8 cellular contexts compared by ENCODE assay signal in genomic region chr6:28941681-28942448, GRCh38. TPM values are rescaled to one million over a fixed set of nuclear protein-coding genes. Genes with fewer than 3 reads are reported as not detected.
DNase-seq lines count a peak whose midpoint lies in the region; ATAC-seq and TF ChIP-seq lines count a peak whose summit lies in the region.

No MANE protein-coding gene starts in this region.

- TF ChIP-seq CTCF in kidney epithelial cell (IDR thresholded peaks at IDR 0.05; ENCODE audit: insufficient read depth, low read length, poor library complexity, severe bottlenecking) (no peak), type B pancreatic cell (conservative IDR thresholded peaks at IDR 0.05) (no peak)

- H3K36me3 ChIP-seq in kidney epithelial cell (ENCODE audit: control insufficient read depth, insufficient read depth, low read length) = no peaks in the 10 kb centered on the region

- H3K4me1 Mint-ChIP-seq in activated naive CD4-positive, alpha-beta T cell treated with anti-CD3 and anti-CD28 coated beads, Interleukin-2, amount 50 U/mL, for 24 hours = peaks cover 63% of the 10 kb centered on the region
- peaks cover 37% of the 10 kb centered on the region for H3K4me1 Mint-ChIP-seq in activated T-helper 2 cell treated with anti-CD3 and anti-CD28 coated beads, Interferon-gamma antibody, Interleukin-2, Interleukin-4, amounts not matched to agents 10 μg/mL and 5 μg/mL and 100 μg/mL, durations not matched to agents 14 hours and 24 hours and 36 hours (ENCODE audit: low read depth)
- peaks cover 28% of the 10 kb centered on the region for H3K4me1 Mint-ChIP-seq in type B pancreatic cell (ENCODE audit: unreplicated experiment)

- no peaks in the 10 kb centered on the region for H3K27me3 Mint-ChIP-seq in activated naive CD4-positive, alpha-beta T cell treated with anti-CD3 and anti-CD28 coated beads, Interleukin-2, amount 50 U/mL, for 24 hours
- H3K27me3 Mint-ChIP-seq in activated T-helper 2 cell treated with anti-CD3 and anti-CD28 coated beads, Interferon-gamma antibody, Interleukin-2, Interleukin-4, amounts not matched to agents 10 μg/mL and 5 μg/mL and 100 μg/mL, durations not matched to agents 14 hours and 24 hours and 36 hours (ENCODE audit: low read depth) = peaks cover 7% of the 10 kb centered on the region
- H3K27me3 Mint-ChIP-seq in type B pancreatic cell = peaks cover 18% of the 10 kb centered on the region

- H3K27ac Mint-ChIP-seq in activated naive CD4-positive, alpha-beta T cell treated with anti-CD3 and anti-CD28 coated beads, Interleukin-2, amount 50 U/mL, for 24 hours = peak overlapping the region; percentile 97
- peak overlapping the region; percentile 99 for H3K27ac Mint-ChIP-seq in activated T-helper 2 cell treated with anti-CD3 and anti-CD28 coated beads, Interferon-gamma antibody, Interleukin-2, Interleukin-4, amounts not matched to agents 10 μg/mL and 5 μg/mL and 100 μg/mL, durations not matched to agents 14 hours and 24 hours and 36 hours
- H3K27ac Mint-ChIP-seq in type B pancreatic cell = peak overlapping the region; percentile 91

- intact Hi-C loops in activated T-helper 2 cell treated with anti-CD3 and anti-CD28 coated beads, Interferon-gamma antibody, Interleukin-2, Interleukin-4, amounts not matched to agents 10 μg/mL and 5 μg/mL and 100 μg/mL, durations not matched to agents 14 hours and 24 hours and 36 hours (cut with micrococcal nuclease) = loop anchor here (1.0 to 5.0 kb wide), 8 partner anchors 18 to 1465 kb away; no protein-coding TSS in a partner anchor

- peak overlapping the region; percentile 95 for H3K4me3 Mint-ChIP-seq in activated naive CD4-positive, alpha-beta T cell treated with anti-CD3 and anti-CD28 coated beads, Interleukin-2, amount 50 U/mL, for 24 hours
- peak overlapping the region; percentile 86 for H3K4me3 Mint-ChIP-seq in activated T-helper 2 cell treated with anti-CD3 and anti-CD28 coated beads, Interferon-gamma antibody, Interleukin-2, Interleukin-4, amounts not matched to agents 10 μg/mL and 5 μg/mL and 100 μg/mL, durations not matched to agents 14 hours and 24 hours and 36 hours (ENCODE audit: low read depth)
- H3K4me3 Mint-ChIP-seq in type B pancreatic cell = peak overlapping the region; percentile 95

- H3K9me3 Mint-ChIP-seq in activated naive CD4-positive, alpha-beta T cell treated with anti-CD3 and anti-CD28 coated beads, Interleukin-2, amount 50 U/mL, for 24 hours = peaks cover 5% of the 10 kb centered on the region
- no peaks in the 10 kb centered on the region for H3K9me3 Mint-ChIP-seq in activated T-helper 2 cell treated with anti-CD3 and anti-CD28 coated beads, Interferon-gamma antibody, Interleukin-2, Interleukin-4, amounts not matched to agents 10 μg/mL and 5 μg/mL and 100 μg/mL, durations not matched to agents 14 hours and 24 hours and 36 hours
- H3K9me3 Mint-ChIP-seq in type B pancreatic cell = no peaks in the 10 kb centered on the region

- H3K27me3 ChIP-seq in kidney epithelial cell (ENCODE audit: control insufficient read depth, insufficient read depth, low read length) = no peaks in the 10 kb centered on the region

- H3K36me3 Mint-ChIP-seq in activated naive CD4-positive, alpha-beta T cell treated with anti-CD3 and anti-CD28 coated beads, Interleukin-2, amount 50 U/mL, for 24 hours = peaks cover 1% of the 10 kb centered on the region
- no peaks in the 10 kb centered on the region for H3K36me3 Mint-ChIP-seq in activated T-helper 2 cell treated with anti-CD3 and anti-CD28 coated beads, Interferon-gamma antibody, Interleukin-2, Interleukin-4, amounts not matched to agents 10 μg/mL and 5 μg/mL and 100 μg/mL, durations not matched to agents 14 hours and 24 hours and 36 hours (ENCODE audit: low read depth)
- no peaks in the 10 kb centered on the region for H3K36me3 Mint-ChIP-seq in type B pancreatic cell

- H3K4me3 ChIP-seq in kidney epithelial cell (ENCODE audit: low read depth, low read length) = peak overlapping the region; percentile 67

- no peak for ATAC-seq in HG02938 (IDR thresholded peaks at IDR 0.05; ENCODE audit: unreplicated experiment)
- ATAC-seq in GM21786 (IDR thresholded peaks at IDR 0.05; ENCODE audit: unreplicated experiment) = no peak

- no peak for DNase-seq in activated naive CD4-positive, alpha-beta T cell treated with anti-CD3 and anti-CD28 coated beads, Interleukin-2, amount 50 U/mL, for 16 hours
- DNase-seq in activated T-helper 2 cell treated with anti-CD3 and anti-CD28 coated beads, Interferon-gamma antibody, Interleukin-2, Interleukin-4, amounts not matched to agents 10 μg/mL and 5 μg/mL and 100 μg/mL, durations not matched to agents 14 hours and 24 hours and 36 hours (ENCODE audit: low spot score) = no peak
- DNase-seq in kidney epithelial cell (ENCODE audit: low read depth) = no peak
- DNase-seq in type B pancreatic cell (ENCODE audit: extremely low spot score, unreplicated experiment) = no peak
- DNase-seq in kidney tubule cell (ENCODE audit: low spot score) = no peak

RNA-seq across cellular contexts. Expression of gene TRIM27, which starts 18.1 kb away (rescaled TPM):
- 64.4 and 69.6 TPM in 2 replicates for total RNA-seq in activated T-helper 2 cell treated with anti-CD3 and anti-CD28 coated beads, Interferon-gamma antibody, Interleukin-2, Interleukin-4, amounts not matched to agents 10 μg/mL and 5 μg/mL and 100 μg/mL, durations not matched to agents 14 hours and 24 hours and 36 hours
- total RNA-seq in kidney epithelial cell (101 and 119 TPM in 2 replicates), type B pancreatic cell (ENCODE audit: low replicate concordance) (49.2 and 78.0 TPM in 2 replicates)
